7 cellular contexts compared by ENCODE assay signal in genomic region chr5:72366324-72366976, GRCh38. TPM values are rescaled to one million over a fixed set of nuclear protein-coding genes. Genes with fewer than 3 reads are reported as not detected.
DNase-seq lines count a peak whose midpoint lies in the region; ATAC-seq and TF ChIP-seq lines count a peak whose summit lies in the region.

No MANE protein-coding gene starts in this region.

- H3K27me3 ChIP-seq in Karpas-422 (ENCODE audit: low read length) (no peaks in the 10 kb centered on the region), brain microvascular endothelial cell (replicated peaks) (no peaks in the 10 kb centered on the region)

- H3K9me3 ChIP-seq in Karpas-422 (ENCODE audit: low read length), result no peaks in the 10 kb centered on the region

- H3K27ac ChIP-seq in Karpas-422 (ENCODE audit: low read length), result no peak overlapping the region
- H3K27ac ChIP-seq in brain microvascular endothelial cell, result no peak overlapping the region

- TF ChIP-seq CTCF in brain microvascular endothelial cell (IDR thresholded peaks at IDR 0.05; ENCODE audit: low read depth, low read length, missing control alignments), result peak; percentile 83

- DNase-seq in GM04504 (ENCODE audit: low read depth) (peak; percentile 48), Karpas-422 (peak; percentile 79), RPMI7951 (ENCODE audit: low read depth) (peak; percentile 72), brain microvascular endothelial cell (peak; percentile 83), inferior parietal cortex (ENCODE audit: extremely low spot score) (peak; percentile 87)
- DNase-seq in stimulated activated CD4-positive, alpha-beta T cell treated with anti-CD3 and anti-CD28 coated beads, Interleukin-15, amount 100 ng/mL, for 24 hours, result peak; percentile 34

- in situ Hi-C loops in brain microvascular endothelial cell (cut with HindIII; ENCODE audit: low pct_ligation_motif_present, low sequenced_read_pairs), result loop anchor here (25.0 kb wide), 1 partner anchor 471 kb away; no protein-coding TSS in a partner anchor

- no peak overlapping the region for H3K9ac ChIP-seq in Karpas-422 (ENCODE audit: low read length)

- H3K36me3 ChIP-seq in Karpas-422 (ENCODE audit: insufficient read depth, low read length) (peaks cover 19% of the 10 kb centered on the region), brain microvascular endothelial cell (replicated peaks) (no peaks in the 10 kb centered on the region)

- peaks cover 21% of the 10 kb centered on the region for H3K4me1 ChIP-seq in Karpas-422 (ENCODE audit: low read length)

- no peaks in the 10 kb centered on the region for H3K9me2 ChIP-seq in Karpas-422 (replicated peaks; ENCODE audit: insufficient read depth, low read length)

- H3K4me3 ChIP-seq in Karpas-422 (ENCODE audit: low read length) (no peak overlapping the region), brain microvascular endothelial cell (ENCODE audit: low read depth, low read length) (no peak overlapping the region)

- H3K79me2 ChIP-seq in Karpas-422 (ENCODE audit: low read length), result no peaks in the 10 kb centered on the region

- no peak overlapping the region for H3K4me2 ChIP-seq in Karpas-422 (ENCODE audit: low read depth, low read length, poor library complexity, severe bottlenecking)

- H4K20me1 ChIP-seq in Karpas-422 (ENCODE audit: insufficient read depth, low read depth, low read length), result peaks cover 5% of the 10 kb centered on the region; the same call in 1 of the 2 replicates

- H2AFZ ChIP-seq in Karpas-422 (ENCODE audit: low read length), result no peak overlapping the region

- peak; percentile 70 for ATAC-seq in GM21717 (IDR thresholded peaks at IDR 0.05; ENCODE audit: unreplicated experiment)

RNA-seq across cellular contexts. Expression of gene PTCD2, which starts 46.3 kb away (rescaled TPM):
- 9.2 and 24.9 TPM in 2 replicates for total RNA-seq in Karpas-422 (2014; rRNA removed; shearing (Covaris generic); ENCODE audit: low replicate concordance)
- 14.0 and 15.3 TPM in 2 replicates for total RNA-seq in RPMI7951 (2014; rRNA removed; shearing (Covaris generic))

RNA-seq across cellular contexts. Expression of gene MRPS27, which starts 46.4 kb away (rescaled TPM):
- 87.4 and 120 TPM in 2 replicates for total RNA-seq in Karpas-422 (2014; rRNA removed; shearing (Covaris generic); ENCODE audit: low replicate concordance)
- total RNA-seq in RPMI7951 (2014; rRNA removed; shearing (Covaris generic)), result 60.1 and 70.4 TPM in 2 replicates

Comparison
In these comparisons a context has a peak if more than half of its experiments do, and no peak if none do; other contexts are left out.
1. DNase-seq: peak in every context shown above with its lines; median percentile 87 in inferior parietal cortex; 83 in brain microvascular endothelial cell; 79 in Karpas-422; 72 in RPMI7951; 48 in GM04504; 34 in stimulated activated CD4-positive, alpha-beta T cell treated with anti-CD3 and anti-CD28 coated beads, Interleukin-15, amount 100 ng/mL, for 24 hours.